Comparison of ENCODE assay signal across 1 cellular context in genomic region chr7:71613316-71613715, GRCh38.
TF ChIP-seq lines count a peak whose summit lies in the region.

No MANE protein-coding gene starts in this region.

TF ChIP-seq in H1, 55 proteins besides CTCF, POLR2A, EP300 and RAD21 (continued from another document):
- TF ChIP-seq CHD7 (IDR thresholded peaks at IDR 0.05; ENCODE audit: insufficient replicate concordance, low read length) (no peak), SP2 (IDR thresholded peaks at IDR 0.05; ENCODE audit: low read length) (no peak), HDAC2 (IDR thresholded peaks at IDR 0.05; ENCODE audit: borderline replicate concordance in 1 of 2, low read depth in 2 of 2, low read length in 2 of 2) (no peak), YY1 (IDR thresholded peaks at IDR 0.05; ENCODE audit: low read depth, low read length) (no peak), E2F6 (IDR thresholded peaks at IDR 0.05) (no peak), TAF1 (IDR thresholded peaks at IDR 0.05; ENCODE audit: low read depth, low read length) (no peak), EGR1 (IDR thresholded peaks at IDR 0.05; ENCODE audit: borderline replicate concordance, low read depth, low read length) (no peak), POLR2AphosphoS5 (IDR thresholded peaks at IDR 0.05; ENCODE audit: low read depth, low read length) (no peak), ZNF274 (IDR thresholded peaks at IDR 0.05; ENCODE audit: borderline replicate concordance, extremely low read depth, low read length) (no peak)
